In the genomic region with DNA sequence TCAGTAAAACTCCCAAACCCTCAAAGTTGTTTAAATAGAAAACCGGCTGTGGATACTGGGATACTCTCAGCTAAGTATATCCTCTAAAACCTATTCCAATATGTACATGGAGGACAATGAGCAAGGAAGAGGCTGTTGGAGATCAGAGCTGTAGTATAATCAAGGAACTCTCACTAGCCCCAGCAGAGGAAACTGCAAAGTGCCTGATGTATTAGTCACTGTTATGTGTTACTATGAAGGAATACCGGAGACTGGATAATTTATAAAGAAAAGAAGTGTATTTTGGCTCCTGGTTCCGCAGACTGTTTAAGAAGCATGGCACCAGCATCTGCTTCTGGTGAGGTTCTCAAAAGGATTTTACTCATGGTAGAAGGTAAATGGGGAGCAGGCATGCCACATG, we compare ENCODE assay signal across 19 cellular contexts.
"Had no signal": no experiment of that assay in that cellular context is flagged by ENCODE, and none has a peak within 500 bp of the region (broad histone marks: within the 10 kb centered on the region; RNA-seq: fewer than 3 reads in every experiment).

No MANE protein-coding gene starts in this region.

- H3K27ac Mint-ChIP-seq: activated CD8-positive, alpha-beta T cell treated with anti-CD3 and anti-CD28 coated beads for 36 hours; activated naive CD4-positive, alpha-beta T cell treated with anti-CD3 and anti-CD28 coated beads, Interleukin-2, amount 50 U/mL, for 72 hours; dendritic cell treated with granulocyte-macrophage colony-stimulating factor and Interleukin-4, amounts not matched to agents 40 ng/mL and 50 ng/mL, for 4 days; naive thymus-derived CD8-positive, alpha-beta T cell; stimulated activated memory B cell treated with anti-CD40 and anti-IgM and Interleukin-4, amounts not matched to agents 10 μg/mL and 1 μg/mL and 100 μg/mL, for 72 hours had no signal

- H3K4me3 Mint-ChIP-seq: activated CD8-positive, alpha-beta T cell treated with anti-CD3 and anti-CD28 coated beads for 36 hours; dendritic cell treated with granulocyte-macrophage colony-stimulating factor and Interleukin-4, amounts not matched to agents 40 ng/mL and 50 ng/mL, for 4 days; naive thymus-derived CD8-positive, alpha-beta T cell; stimulated activated memory B cell treated with anti-CD40 and anti-IgM and Interleukin-4, amounts not matched to agents 10 μg/mL and 1 μg/mL and 100 μg/mL, for 72 hours had no signal

- H3K36me3 ChIP-seq: heart left ventricle, tibial artery had no signal

- ATAC-seq: activated CD8-positive, alpha-beta T cell treated with anti-CD3 and anti-CD28 coated beads for 36 hours; activated naive CD4-positive, alpha-beta T cell treated with anti-CD3 and anti-CD28 coated beads, Interleukin-2, amount 50 U/mL, for 72 hours; heart left ventricle; naive thymus-derived CD8-positive, alpha-beta T cell; stimulated activated memory B cell treated with anti-CD40 and anti-IgM and Interleukin-4, amounts not matched to agents 10 μg/mL and 1 μg/mL and 100 μg/mL, for 72 hours had no signal

- H3K27me3 Mint-ChIP-seq: activated CD8-positive, alpha-beta T cell treated with anti-CD3 and anti-CD28 coated beads for 36 hours; dendritic cell treated with granulocyte-macrophage colony-stimulating factor and Interleukin-4, amounts not matched to agents 40 ng/mL and 50 ng/mL, for 4 days; naive thymus-derived CD8-positive, alpha-beta T cell; stimulated activated memory B cell treated with anti-CD40 and anti-IgM and Interleukin-4, amounts not matched to agents 10 μg/mL and 1 μg/mL and 100 μg/mL, for 72 hours had no signal

- H3K27me3 ChIP-seq: heart left ventricle, tibial artery had no signal

- H3K9me3 ChIP-seq: tibial artery had no signal

- H3K4me1 ChIP-seq: heart left ventricle, tibial artery had no signal

- H3K27ac ChIP-seq: epithelial cell of prostate, heart left ventricle, tibial artery had no signal

- DNase-seq: activated CD4-positive, alpha-beta T cell treated with anti-CD3 and anti-CD28 coated beads for 4 hours; activated CD8-positive, alpha-beta T cell treated with anti-CD3 and anti-CD28 coated beads for 36 hours; activated gamma-delta T cell; activated T-cell treated with anti-CD3 and anti-CD28 coated beads, Interleukin-2, amount 50 U/mL, for 48 hours; cerebellar nuclear complex; effector memory CD4-positive, alpha-beta T cell; foreskin melanocyte; heart left ventricle; naive thymus-derived CD8-positive, alpha-beta T cell; nucleus accumbens; posterior cingulate gyrus; stimulated activated CD4-positive, alpha-beta T cell treated with anti-CD3 and anti-CD28 coated beads, Interleukin-2, amount 100 ng/mL, for 48 hours; T-helper 1 cell; tibial artery had no signal

- H3K9me3 Mint-ChIP-seq: dendritic cell treated with granulocyte-macrophage colony-stimulating factor and Interleukin-4, amounts not matched to agents 40 ng/mL and 50 ng/mL, for 4 days; stimulated activated memory B cell treated with anti-CD40 and anti-IgM and Interleukin-4, amounts not matched to agents 10 μg/mL and 1 μg/mL and 100 μg/mL, for 72 hours had no signal

- H3K36me3 Mint-ChIP-seq: activated naive CD4-positive, alpha-beta T cell treated with anti-CD3 and anti-CD28 coated beads, Interleukin-2, amount 50 U/mL, for 72 hours; naive thymus-derived CD8-positive, alpha-beta T cell; stimulated activated memory B cell treated with anti-CD40 and anti-IgM and Interleukin-4, amounts not matched to agents 10 μg/mL and 1 μg/mL and 100 μg/mL, for 72 hours had no signal

- H3K4me1 Mint-ChIP-seq: naive thymus-derived CD8-positive, alpha-beta T cell; stimulated activated memory B cell treated with anti-CD40 and anti-IgM and Interleukin-4, amounts not matched to agents 10 μg/mL and 1 μg/mL and 100 μg/mL, for 72 hours had no signal

- H3K4me3 ChIP-seq: heart left ventricle, lung, tibial artery had no signal
